In the genomic region with DNA sequence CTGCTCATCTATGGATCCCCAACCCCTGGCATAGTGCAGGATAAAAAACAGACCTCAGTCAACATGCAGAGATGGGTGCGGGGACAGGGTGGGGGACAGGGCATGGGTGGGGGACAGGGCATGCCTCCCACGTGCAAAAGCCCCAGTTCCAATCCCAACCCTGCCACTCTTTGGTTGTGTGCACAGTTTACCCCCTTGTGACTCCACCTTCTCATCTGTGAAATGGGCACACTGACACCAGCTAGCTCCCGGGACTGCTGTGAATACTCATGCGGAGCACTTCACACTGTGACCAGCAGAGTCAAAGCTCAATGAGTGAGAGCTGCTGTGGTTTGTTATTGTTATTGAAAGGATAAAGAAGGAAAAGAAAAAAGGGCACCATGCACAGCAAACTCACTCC, we compare ENCODE assay signal across 1 cellular context.
TF ChIP-seq lines count a peak whose summit lies in the region.

No MANE protein-coding gene starts in this region.

TF ChIP-seq in K562, 482 proteins besides CTCF, POLR2A, EP300 and RAD21:
- TF ChIP-seq RCOR1 (IDR thresholded peaks at IDR 0.05; ENCODE audit: borderline replicate concordance in 1 of 2, low read depth in 2 of 2, low read length in 2 of 2): 0 out of 4 replicates have a peak, but pooled peaks of 1 of the 2 experiments have one; percentile 12
- peak; percentile 59 for TF ChIP-seq CHD4 (IDR thresholded peaks at IDR 0.05; ENCODE audit: insufficient read depth, insufficient replicate concordance, low read depth, low read length, poor library complexity, severe bottlenecking)
- no peak for TF ChIP-seq HNRNPUL1 (IDR thresholded peaks at IDR 0.05; ENCODE audit: low read length)
- peak; percentile 82 for TF ChIP-seq RBM25 (IDR thresholded peaks at IDR 0.05; ENCODE audit: low read depth, low read length, severe bottlenecking)
- peak; percentile 68; the same call in 1 of the 2 replicates for TF ChIP-seq ADNP (tag; IDR thresholded peaks at IDR 0.05)
- peak; percentile 47; the same call in 1 of the 2 replicates for TF ChIP-seq BCOR (IDR thresholded peaks at IDR 0.05)
- TF ChIP-seq, protein P1, sequence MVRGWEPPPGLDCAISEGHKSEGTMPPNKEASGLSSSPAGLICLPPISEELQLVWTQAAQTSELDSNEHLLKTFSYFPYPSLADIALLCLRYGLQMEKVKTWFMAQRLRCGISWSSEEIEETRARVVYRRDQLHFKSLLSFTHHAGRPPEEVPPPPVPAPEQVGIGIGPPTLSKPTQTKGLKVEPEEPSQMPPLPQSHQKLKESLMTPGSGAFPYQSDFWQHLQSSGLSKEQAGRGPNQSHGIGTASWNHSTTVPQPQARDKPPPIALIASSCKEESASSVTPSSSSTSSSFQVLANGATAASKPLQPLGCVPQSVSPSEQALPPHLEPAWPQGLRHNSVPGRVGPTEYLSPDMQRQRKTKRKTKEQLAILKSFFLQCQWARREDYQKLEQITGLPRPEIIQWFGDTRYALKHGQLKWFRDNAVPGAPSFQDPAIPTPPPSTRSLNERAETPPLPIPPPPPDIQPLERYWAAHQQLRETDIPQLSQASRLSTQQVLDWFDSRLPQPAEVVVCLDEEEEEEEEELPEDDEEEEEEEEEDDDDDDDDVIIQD (CRISPR knock-in tag; IDR thresholded peaks at IDR 0.05): no peak
- TF ChIP-seq KDM1A (IDR thresholded peaks at IDR 0.05): peak; percentile 17 to 45; a peak in 1 of 4 replicates
